15 cellular contexts compared by ENCODE assay signal in genomic region chr20:62570897-62571666, GRCh38.
A peak's percentile ranks its signal among the peaks of the same experiment; 100 is the strongest.
DNase-seq lines count a peak whose midpoint lies in the region; ATAC-seq and TF ChIP-seq lines count a peak whose summit lies in the region.
"Had no signal": no experiment of that assay in that cellular context is flagged by ENCODE, and none has a peak within 500 bp of the region (broad histone marks: within the 10 kb centered on the region; RNA-seq: fewer than 3 reads in every experiment).

No MANE protein-coding gene starts in this region.

- no peaks in the 10 kb centered on the region for H3K36me3 Mint-ChIP-seq in activated CD4-positive, alpha-beta T cell treated with anti-CD3 and anti-CD28 coated beads for 36 hours (ENCODE audit: low read depth)
- H3K36me3 Mint-ChIP-seq in activated CD4-positive, alpha-beta T cell treated with anti-CD3 and anti-CD28 coated beads, Interleukin-2, amount 10 ng/mL, durations not matched to agents 7 days and 5 days (ENCODE audit: low read depth): no peaks in the 10 kb centered on the region
- H3K36me3 Mint-ChIP-seq in osteocyte (ENCODE audit: unreplicated experiment): no peaks in the 10 kb centered on the region

- H3K27me3 ChIP-seq in SJCRH30 (no peaks in the 10 kb centered on the region), heart right ventricle (peaks cover 0 to 20% (median 8%) of the 10 kb centered on the region in 7 donors), gastrocnemius medialis (no peaks in the 10 kb centered on the region)

- no peak for TF ChIP-seq POLR2A in gastrocnemius medialis (IDR thresholded peaks at IDR 0.05)

- CTCF ChIA-PET in activated CD4-positive, alpha-beta T cell treated with anti-CD3 and anti-CD28 coated beads for 36 hours (lab: Charles Lee): no interaction called here
- CTCF ChIA-PET in activated CD4-positive, alpha-beta T cell treated with anti-CD3 and anti-CD28 coated beads, Interleukin-2, amount 10 ng/mL, durations not matched to agents 7 days and 5 days (lab: Charles Lee): interaction anchor here (0.6 to 1.1 kb wide), 4 partner anchors 16 to 245 kb away, joined by 3 read pairs; no protein-coding TSS in a partner anchor

- H3K27ac ChIP-seq in SJCRH30 (no peak overlapping the region), heart right ventricle (peak overlapping the region in 1 of 10 donors; percentile 5), gastrocnemius medialis (peak overlapping the region; percentile 4 to 100 (median 98))
- H3K27ac ChIP-seq: 22Rv1, BLaER1 had no signal

- in situ Hi-C loops in gastrocnemius medialis (cut with MboI; ENCODE audit: low sequenced_read_pairs in 4 of 4): loop anchor here in 1 of 4 donors (10.0 kb wide), 1 partner anchor 66 kb away; no protein-coding TSS in a partner anchor

- POLR2A ChIA-PET in activated CD4-positive, alpha-beta T cell treated with anti-CD3 and anti-CD28 coated beads for 36 hours (lab: Charles Lee): no interaction called here
- POLR2A ChIA-PET in activated CD4-positive, alpha-beta T cell treated with anti-CD3 and anti-CD28 coated beads, Interleukin-2, amount 10 ng/mL, durations not matched to agents 7 days and 5 days (lab: Charles Lee): no interaction called here

- intact Hi-C loops in activated CD4-positive, alpha-beta T cell treated with anti-CD3 and anti-CD28 coated beads for 36 hours (cut with DNase I, micrococcal nuclease): no loop called here
- intact Hi-C loops in heart right ventricle (cut with DNase I) (loop anchor here in 2 of 10 donors (10.0 kb wide), 2 partner anchors 56 to 146 kb away; partner anchors contain the start of gene RBBP8NL (in 1 of the 2)), gastrocnemius medialis (cut with DNase I; ENCODE audit: low total_unique reads) (no loop called here)

- ATAC-seq in activated CD4-positive, alpha-beta T cell treated with anti-CD3 and anti-CD28 coated beads for 36 hours: peak; percentile 14
- ATAC-seq in heart right ventricle: peak; percentile 9 to 46 (median 27)
- no peak for ATAC-seq in gastrocnemius medialis

- no peaks in the 10 kb centered on the region for H3K9me3 Mint-ChIP-seq in activated CD4-positive, alpha-beta T cell treated with anti-CD3 and anti-CD28 coated beads for 36 hours (ENCODE audit: low read depth)
- H3K9me3 Mint-ChIP-seq in activated CD4-positive, alpha-beta T cell treated with anti-CD3 and anti-CD28 coated beads, Interleukin-2, amount 10 ng/mL, durations not matched to agents 7 days and 5 days: peaks cover 3% of the 10 kb centered on the region
- H3K9me3 Mint-ChIP-seq in osteocyte (ENCODE audit: unreplicated experiment): no peaks in the 10 kb centered on the region

- 61% methylated on average over 12 of the region's 12 CpGs for WGBS in heart right ventricle, 2 donors

- no peak overlapping the region for H3K4me3 Mint-ChIP-seq in activated CD4-positive, alpha-beta T cell treated with anti-CD3 and anti-CD28 coated beads for 36 hours
- H3K4me3 Mint-ChIP-seq in activated CD4-positive, alpha-beta T cell treated with anti-CD3 and anti-CD28 coated beads, Interleukin-2, amount 10 ng/mL, durations not matched to agents 7 days and 5 days: no peak overlapping the region
- H3K4me3 Mint-ChIP-seq in osteocyte (ENCODE audit: unreplicated experiment): no peak overlapping the region

- H3K4me3 ChIP-seq in SJCRH30 (no peak overlapping the region), heart right ventricle (no peak overlapping the region), gastrocnemius medialis (no peak overlapping the region)
- H3K4me3 ChIP-seq: BLaER1, MG63 had no signal

- H3K27ac Mint-ChIP-seq in activated CD4-positive, alpha-beta T cell treated with anti-CD3 and anti-CD28 coated beads for 36 hours: no peak overlapping the region
- no peak overlapping the region for H3K27ac Mint-ChIP-seq in activated CD4-positive, alpha-beta T cell treated with anti-CD3 and anti-CD28 coated beads, Interleukin-2, amount 10 ng/mL, durations not matched to agents 7 days and 5 days
- no peak overlapping the region for H3K27ac Mint-ChIP-seq in osteocyte (ENCODE audit: unreplicated experiment)

- peaks cover 16% of the 10 kb centered on the region for H3K27me3 Mint-ChIP-seq in activated CD4-positive, alpha-beta T cell treated with anti-CD3 and anti-CD28 coated beads for 36 hours
- H3K27me3 Mint-ChIP-seq in activated CD4-positive, alpha-beta T cell treated with anti-CD3 and anti-CD28 coated beads, Interleukin-2, amount 10 ng/mL, durations not matched to agents 7 days and 5 days: peaks cover 15% of the 10 kb centered on the region
- H3K27me3 Mint-ChIP-seq in osteocyte (ENCODE audit: unreplicated experiment): peaks cover 16% of the 10 kb centered on the region

- no peaks in the 10 kb centered on the region for H3K36me3 ChIP-seq in SJCRH30
- peaks cover 0 to 13% (median 0%) of the 10 kb centered on the region in 9 donors for H3K36me3 ChIP-seq in heart right ventricle
- no peaks in the 10 kb centered on the region for H3K36me3 ChIP-seq in gastrocnemius medialis
- H3K36me3 ChIP-seq: BLaER1, MG63 had no signal

- H3K9me3 ChIP-seq in SJCRH30 (replicated peaks) (no peaks in the 10 kb centered on the region), heart right ventricle (no peaks in the 10 kb centered on the region), gastrocnemius medialis (no peaks in the 10 kb centered on the region)
- H3K9me3 ChIP-seq: BLaER1, MG63 had no signal

- H3K4me1 ChIP-seq in SJCRH30: peaks cover 55% of the 10 kb centered on the region
- H3K4me1 ChIP-seq in heart right ventricle: peaks cover 0 to 28% (median 2%) of the 10 kb centered on the region in 9 donors
- H3K4me1 ChIP-seq in gastrocnemius medialis: peaks cover 0 to 13% of the 10 kb centered on the region in 2 donors

- no peaks in the 10 kb centered on the region for H3K4me1 Mint-ChIP-seq in activated CD4-positive, alpha-beta T cell treated with anti-CD3 and anti-CD28 coated beads for 36 hours
- H3K4me1 Mint-ChIP-seq in activated CD4-positive, alpha-beta T cell treated with anti-CD3 and anti-CD28 coated beads, Interleukin-2, amount 10 ng/mL, durations not matched to agents 7 days and 5 days: peaks cover 4% of the 10 kb centered on the region
- H3K4me1 Mint-ChIP-seq in osteocyte (ENCODE audit: unreplicated experiment): no peaks in the 10 kb centered on the region

- no peak for DNase-seq in activated CD4-positive, alpha-beta T cell treated with anti-CD3 and anti-CD28 coated beads for 36 hours
- no peak for DNase-seq in activated CD4-positive, alpha-beta T cell treated with anti-CD3 and anti-CD28 coated beads, Interleukin-2, amount 10 ng/mL, durations not matched to agents 7 days and 5 days
- DNase-seq in SJCRH30 (peak; percentile 89 to 93), heart right ventricle (no peak), gastrocnemius medialis (peak in 1 of 2 donors; percentile 24), osteocyte (ENCODE audit: extremely low spot score, unreplicated experiment) (no peak), EL (no peak)
- DNase-seq in activated effector memory CD4-positive, alpha-beta T cell treated with Interleukin-2 at 50 U/mL for 16 hours: no peak
- DNase-seq: DMS 273 treated with DMSO at 0.1 percent for 48 hours, NCI-H1105, NCI-H1694 treated with DMSO at 0.1 percent for 48 hours, NCI-H345 had no signal

- no peak for TF ChIP-seq CTCF in heart right ventricle (IDR thresholded peaks at IDR 0.05)
- no peak for TF ChIP-seq CTCF in gastrocnemius medialis (IDR thresholded peaks at IDR 0.05 in 4 of 5, conservative IDR thresholded peaks at IDR 0.05 in 1 of 5)
- TF ChIP-seq CTCF in osteocyte (IDR thresholded peaks at IDR 0.05): no peak

Comparison
In these comparisons a context has a peak if more than half of its experiments do, and no peak if none do; other contexts are left out.
1. ATAC-seq: peak in activated CD4-positive, alpha-beta T cell treated with anti-CD3 and anti-CD28 coated beads for 36 hours (single experiment) and heart right ventricle (8 of 8); none in gastrocnemius medialis (0 of 2).
2. DNase-seq: peak in SJCRH30 (2 of 2); none in activated CD4-positive, alpha-beta T cell treated with anti-CD3 and anti-CD28 coated beads for 36 hours (single experiment), activated CD4-positive, alpha-beta T cell treated with anti-CD3 and anti-CD28 coated beads, Interleukin-2, amount 10 ng/mL, durations not matched to agents 7 days and 5 days (single experiment), heart right ventricle (0 of 2), osteocyte (single experiment), activated effector memory CD4-positive, alpha-beta T cell treated with Interleukin-2 at 50 U/mL for 16 hours (single experiment) and EL (single experiment).